Comparison of ENCODE assay signal across 1 cellular context in the genomic region with DNA sequence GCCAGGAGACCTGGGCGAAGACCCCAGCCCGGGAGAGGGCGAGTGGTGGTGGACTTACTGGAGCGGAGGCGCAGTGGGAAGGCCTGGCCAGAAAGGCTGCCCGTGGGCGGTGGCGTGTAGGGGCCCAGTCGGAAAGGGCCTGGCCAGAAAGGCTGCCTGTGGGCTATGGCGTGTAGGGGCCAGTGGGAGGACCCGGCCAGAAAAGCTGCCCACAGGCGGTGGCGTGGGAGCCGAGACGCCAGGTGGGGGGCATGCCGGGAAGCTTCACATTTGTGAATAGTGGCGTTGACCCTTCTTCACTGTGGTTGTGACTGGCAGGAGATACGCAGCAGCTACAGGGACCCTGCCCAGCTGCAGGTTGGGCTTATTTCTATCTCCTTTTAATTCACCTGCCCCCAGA.
TF ChIP-seq lines count a peak whose summit lies in the region.

No MANE protein-coding gene starts in this region.

TF ChIP-seq in K562, 482 proteins besides CTCF, POLR2A, EP300 and RAD21:
- TF ChIP-seq POLR2G (IDR thresholded peaks at IDR 0.05; ENCODE audit: low read depth, low read length) (peak; percentile 39; the same call in 1 of the 2 replicates), NFIX (CRISPR knock-in tag; IDR thresholded peaks at IDR 0.05; ENCODE audit: low read depth) (no peak)
